In the genomic region with DNA sequence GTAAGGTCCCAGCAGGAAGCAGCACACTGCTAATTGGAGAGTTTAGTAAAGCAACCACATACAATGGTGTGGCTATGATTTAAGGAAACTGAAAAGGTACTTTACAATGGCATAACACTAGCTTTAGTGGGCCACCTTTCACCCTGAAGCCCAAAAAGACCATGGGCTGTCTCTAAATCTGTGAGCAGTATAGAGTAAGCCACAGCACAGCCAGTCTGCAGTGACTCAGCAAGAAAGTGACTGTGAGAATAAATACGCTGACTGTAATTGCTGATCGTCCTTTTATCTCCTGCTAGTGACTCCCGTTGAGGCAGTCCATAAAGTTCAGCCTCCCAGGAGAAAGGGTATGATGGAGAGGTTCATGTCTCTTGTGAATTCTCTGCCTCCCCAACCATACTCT, we compare ENCODE assay signal across 21 cellular contexts.
A peak's percentile ranks its signal among the peaks of the same experiment; 100 is the strongest.
DNase-seq lines count a peak whose midpoint lies in the region; ATAC-seq and TF ChIP-seq lines count a peak whose summit lies in the region.
"Had no signal": no experiment of that assay in that cellular context is flagged by ENCODE, and none has a peak within 500 bp of the region (broad histone marks: within the 10 kb centered on the region; RNA-seq: fewer than 3 reads in every experiment).

No MANE protein-coding gene starts in this region.

- intact Hi-C loops in psoas muscle (cut with DNase I): no loop called here

- peaks cover 10% of the 10 kb centered on the region for H3K4me1 ChIP-seq in endodermal cell (ENCODE audit: control insufficient read depth, insufficient read depth, low read length)
- peaks cover 4% of the 10 kb centered on the region for H3K4me1 ChIP-seq in psoas muscle
- H3K4me1 ChIP-seq: prostate gland, SJCRH30, suprapubic skin had no signal

- no peaks in the 10 kb centered on the region for H3K36me3 ChIP-seq in endodermal cell (ENCODE audit: control insufficient read depth, insufficient read depth, low read length)
- H3K36me3 ChIP-seq in psoas muscle (ENCODE audit: insufficient read depth in 1 of 2, low read depth in 1 of 2): no peaks in the 10 kb centered on the region
- H3K36me3 ChIP-seq: prostate gland, SJCRH30, suprapubic skin had no signal

- no peaks in the 10 kb centered on the region for H3K36me3 Mint-ChIP-seq in endodermal cell (ENCODE audit: low read depth)
- H3K36me3 Mint-ChIP-seq: CD4-positive, CD25-positive, alpha-beta regulatory T cell had no signal

- H3K9ac ChIP-seq in endodermal cell (ENCODE audit: extremely low read depth, low read length, poor library complexity, severe bottlenecking): no peak overlapping the region

- H3K4me3 ChIP-seq in endodermal cell (ENCODE audit: low read length) (no peak overlapping the region), psoas muscle (no peak overlapping the region)
- H3K4me3 ChIP-seq: GM12878, prostate gland, SJCRH30, suprapubic skin had no signal

- DNase-seq in DMS153 (lab: John Stamatoyannopoulos, UW) (peak; percentile 7), DMS153 treated with DMSO at 0.1 percent for 48 hours (lab: John Stamatoyannopoulos, UW; ENCODE audit: unreplicated experiment) (no peak), OCI-M1 (lab: John Stamatoyannopoulos, UW) (peak; percentile 74), endodermal cell (peak; percentile 69), psoas muscle (no peak), AML-193 (lab: John Stamatoyannopoulos, UW) (no peak), NOMO-1 treated with dmso at 0.1 percent for 144 hours (lab: John Stamatoyannopoulos, UW; ENCODE audit: unreplicated experiment) (no peak), NCI-H226 (no peak)
- DNase-seq: activated CD8-positive, alpha-beta T cell treated with anti-CD3 and anti-CD28 coated beads for 36 hours; CD4-positive, CD25-positive, alpha-beta regulatory T cell; glutamatergic neuron; Karpas-422; NCI-H1694 treated with DMSO at 0.1 percent for 48 hours; SJCRH30; stimulated activated CD4-positive, alpha-beta T cell treated with anti-CD3 and anti-CD28 coated beads, Interleukin-1b, Interleukin-23, amount 100 ng/mL, for 48 hours had no signal

- H3K9me3 ChIP-seq in endodermal cell (ENCODE audit: control insufficient read depth, low read length): no peaks in the 10 kb centered on the region
- no peaks in the 10 kb centered on the region for H3K9me3 ChIP-seq in psoas muscle
- H3K9me3 ChIP-seq: prostate gland, SJCRH30, suprapubic skin had no signal

- WGBS in endodermal cell (ENCODE audit: insufficient coverage in 1 of 2, insufficient read length in 1 of 2), 2 experiments: 56 to 60% methylated on average over 1 to 3 of the region's 3 CpGs
- WGBS in psoas muscle, 3 donors: 28 to 46% (median 30%) methylated on average over 3 of the region's 3 CpGs

- peak in 3 of 4 donors; percentile 46 to 53 (median 52) for ATAC-seq in psoas muscle
- ATAC-seq: activated CD8-positive, alpha-beta T cell treated with anti-CD3 and anti-CD28 coated beads for 36 hours; GM12878; HCT116 had no signal

- H3K4me1 Mint-ChIP-seq in endodermal cell: peaks cover 20% of the 10 kb centered on the region
- H3K4me1 Mint-ChIP-seq: CD4-positive, CD25-positive, alpha-beta regulatory T cell had no signal

- H3K27ac ChIP-seq in endodermal cell (ENCODE audit: low read depth, low read length) (no peak overlapping the region), psoas muscle (no peak overlapping the region)
- H3K27ac ChIP-seq: 22Rv1, epithelial cell of prostate, prostate gland, SJCRH30, suprapubic skin had no signal

- H3K27ac Mint-ChIP-seq in endodermal cell: peak overlapping the region; percentile 67
- H3K27ac Mint-ChIP-seq: activated CD8-positive, alpha-beta T cell treated with anti-CD3 and anti-CD28 coated beads for 36 hours; CD4-positive, CD25-positive, alpha-beta regulatory T cell had no signal

- no peaks in the 10 kb centered on the region for H3K27me3 Mint-ChIP-seq in endodermal cell (ENCODE audit: insufficient read depth)
- H3K27me3 Mint-ChIP-seq: activated CD8-positive, alpha-beta T cell treated with anti-CD3 and anti-CD28 coated beads for 36 hours; CD4-positive, CD25-positive, alpha-beta regulatory T cell had no signal

- H3K4me3 Mint-ChIP-seq in endodermal cell: no peak overlapping the region
- H3K4me3 Mint-ChIP-seq: activated CD8-positive, alpha-beta T cell treated with anti-CD3 and anti-CD28 coated beads for 36 hours; CD4-positive, CD25-positive, alpha-beta regulatory T cell had no signal

- H3K27me3 ChIP-seq in endodermal cell (ENCODE audit: control insufficient read depth, insufficient read depth, low read length, poor library complexity, severe bottlenecking) (no peaks in the 10 kb centered on the region), psoas muscle (ENCODE audit: insufficient read depth in 3 of 3, low read length in 2 of 3) (no peaks in the 10 kb centered on the region)
- H3K27me3 ChIP-seq: SJCRH30, suprapubic skin had no signal

- no peak for TF ChIP-seq CTCF in endodermal cell (conservative IDR thresholded peaks at IDR 0.05)
- TF ChIP-seq CTCF in psoas muscle (IDR thresholded peaks at IDR 0.05): no peak

- no peaks in the 10 kb centered on the region for H3K9me3 Mint-ChIP-seq in endodermal cell
- H3K9me3 Mint-ChIP-seq: activated CD8-positive, alpha-beta T cell treated with anti-CD3 and anti-CD28 coated beads for 36 hours had no signal

Comparison
In these comparisons a context has a peak if more than half of its experiments do, and no peak if none do; other contexts are left out.
1. DNase-seq: peak in DMS153 (single experiment), OCI-M1 (single experiment) and endodermal cell (single experiment); none in DMS153 treated with DMSO at 0.1 percent for 48 hours (single experiment), psoas muscle (0 of 2), AML-193 (0 of 2), NOMO-1 treated with dmso at 0.1 percent for 144 hours (single experiment) and NCI-H226 (single experiment).